ENCODE assay signal across 25 cellular contexts in the genomic region with DNA sequence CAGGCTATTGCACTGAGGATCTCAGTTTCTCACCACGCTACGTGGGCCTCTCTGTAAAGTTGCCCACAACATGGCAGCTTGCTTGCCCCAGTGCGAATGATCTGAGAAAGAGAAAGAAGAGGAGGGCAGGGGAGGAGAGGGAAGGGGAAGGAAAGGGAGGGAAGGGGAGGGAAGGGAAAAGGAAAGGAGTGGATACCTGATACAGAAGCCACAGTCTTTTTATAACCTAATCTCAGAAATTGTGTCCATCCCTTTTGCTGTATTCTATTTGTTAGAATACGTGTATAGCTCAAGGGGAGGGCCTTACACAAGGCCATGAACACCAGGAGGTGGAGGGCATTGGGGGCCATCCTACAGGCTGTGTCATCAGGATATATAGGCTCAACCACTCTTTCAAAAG.
A peak's percentile ranks its signal among the peaks of the same experiment; 100 is the strongest.
DNase-seq lines count a peak whose midpoint lies in the region; ATAC-seq and TF ChIP-seq lines count a peak whose summit lies in the region.
"Had no signal": no experiment of that assay in that cellular context is flagged by ENCODE, and none has a peak within 500 bp of the region (broad histone marks: within the 10 kb centered on the region; RNA-seq: fewer than 3 reads in every experiment).

No MANE protein-coding gene starts in this region.

- H4K20me1 ChIP-seq in IMR-90 (ENCODE audit: insufficient read depth, low read length) = no peaks in the 10 kb centered on the region
- H4K20me1 ChIP-seq: BLaER1 had no signal

- H3K4me2 ChIP-seq in IMR-90 (ENCODE audit: low read depth, low read length) = no peak overlapping the region
- H3K4me2 ChIP-seq: BLaER1 had no signal

- H3K79me1 ChIP-seq in IMR-90 (ENCODE audit: low read depth in 1 of 2, low read length in 2 of 2) = 0 out of 4 replicates have a peak, but pooled peaks cover 0 to 4% of the 10 kb centered on the region in 2 experiments

- peak overlapping the region; percentile 21; the same call in 1 of the 2 replicates for H3K14ac ChIP-seq in IMR-90 (replicated peaks; ENCODE audit: low read depth, low read length)

- no peaks in the 10 kb centered on the region for H3K27me3 ChIP-seq in IMR-90 (ENCODE audit: control insufficient read depth, insufficient read depth, low read length)
- no peaks in the 10 kb centered on the region for H3K27me3 ChIP-seq in esophagus muscularis mucosa
- H3K27me3 ChIP-seq in stomach = no peaks in the 10 kb centered on the region
- H3K27me3 ChIP-seq: BE2C, BLaER1 had no signal

- dilution Hi-C loops in IMR-90 (cut with HindIII; ENCODE audit: low sequenced_read_pairs, unreplicated experiment) = no loop called here

- TF ChIP-seq RAD21 in IMR-90 (IDR thresholded peaks at IDR 0.05; ENCODE audit: low read length) = no peak

- H3K27ac ChIP-seq in HEK293 (ENCODE audit: extremely low read depth, low read depth, low read length) (no peak overlapping the region), IMR-90 (ENCODE audit: insufficient read depth, low read length) (no peak overlapping the region; the same call in 1 of the 2 replicates), esophagus muscularis mucosa (replicated peaks in 1 of 4) (peak overlapping the region in 3 of 4 donors; percentile 73 to 83 (median 83)), stomach (peak overlapping the region; percentile 47 to 72 (median 64))
- H3K27ac ChIP-seq: BLaER1 had no signal

- H3K4ac ChIP-seq in IMR-90 (ENCODE audit: low read depth, low read length) = peak overlapping the region; percentile 90

- H2BK5ac ChIP-seq in IMR-90 (ENCODE audit: low read depth, low read length, poor library complexity, severe bottlenecking) = peak overlapping the region; percentile 13

- TF ChIP-seq EP300 in esophagus muscularis mucosa (IDR thresholded peaks at IDR 0.05) (no peak), stomach (IDR thresholded peaks at IDR 0.05) (no peak)

- in situ Hi-C loops in IMR-90 (cut with MboI; ENCODE audit: low sequenced_read_pairs) = no loop called here

- no TSS peak for BruUV-seq in IMR-90 (replicated peaks; lab: Mats Ljungman, UMichigan)

- DNase-seq in IMR-90 (no peak), esophagus muscularis mucosa (ENCODE audit: extremely low spot score) (no peak), stomach (no peak), dermis blood vessel endothelial cell (no peak)
- no peak for DNase-seq in activated naive CD4-positive, alpha-beta T cell treated with anti-CD3 and anti-CD28 coated beads, Interleukin-2, amount 50 U/mL, for 72 hours (ENCODE audit: low spot score in 2 of 2)
- DNase-seq in activated naive CD4-positive, alpha-beta T cell treated with anti-CD3 and anti-CD28 coated beads, Interleukin-2, amount 50 U/mL, for 16 hours = no peak
- DNase-seq: 8988T; ACHN; BE2C; C1 segment of cervical spinal cord; CD4-positive, alpha-beta memory T cell; CD4-positive, CD25-positive, alpha-beta regulatory T cell; CD8-positive, alpha-beta memory T cell; COR-L47; DMS 273 treated with DMSO at 0.1 percent for 48 hours; DMS153; DMS53; DMS79; DND-41; EL; GDM1 had no signal

- H3K4me3 ChIP-seq in HEK293 (ENCODE audit: low read depth, low read length) (no peak overlapping the region), IMR-90 (ENCODE audit: insufficient read depth, low read depth, low read length) (no peak overlapping the region), esophagus muscularis mucosa (no peak overlapping the region), stomach (no peak overlapping the region)
- H3K4me3 ChIP-seq: BLaER1, GM12878 had no signal

- H3K23ac ChIP-seq in IMR-90 (ENCODE audit: low read depth, low read length) = peak overlapping the region; percentile 42; the same call in 1 of the 2 replicates

- H3K36me3 ChIP-seq in HEK293 (ENCODE audit: control insufficient read depth in 2 of 2, insufficient read depth in 1 of 2, low read length in 2 of 2) (no peaks in the 10 kb centered on the region), IMR-90 (ENCODE audit: control insufficient read depth, insufficient read depth, low read length) (no peaks in the 10 kb centered on the region), esophagus muscularis mucosa (no peaks in the 10 kb centered on the region), stomach (no peaks in the 10 kb centered on the region)
- H3K36me3 ChIP-seq: BE2C, BLaER1 had no signal

- H3K4me1 ChIP-seq in HEK293 (ENCODE audit: control insufficient read depth, insufficient read depth, low read length) = no peaks in the 10 kb centered on the region
- peaks cover 19% of the 10 kb centered on the region for H3K4me1 ChIP-seq in IMR-90 (ENCODE audit: control insufficient read depth, insufficient read depth, low read length)
- H3K4me1 ChIP-seq in esophagus muscularis mucosa = peaks cover 10 to 62% (median 54%) of the 10 kb centered on the region in 4 donors
- peaks cover 14 to 35% (median 20%) of the 10 kb centered on the region in 4 donors for H3K4me1 ChIP-seq in stomach
- H3K4me1 ChIP-seq: BE2C, BLaER1 had no signal

- peak overlapping the region; percentile 67; the same call in 1 of the 3 replicates for H2BK15ac ChIP-seq in IMR-90 (ENCODE audit: low read depth, low read length)

- H3K9me3 ChIP-seq in HEK293 (ENCODE audit: control insufficient read depth, insufficient read depth, low read depth, low read length) = no peaks in the 10 kb centered on the region
- H3K9me3 ChIP-seq in IMR-90 (ENCODE audit: control insufficient read depth, insufficient read depth, low read length) = 0 out of 2 replicates have a peak, but pooled peaks cover 3% of the 10 kb centered on the region
- H3K9me3 ChIP-seq in esophagus muscularis mucosa = peaks cover 0 to 4% (median 2%) of the 10 kb centered on the region in 4 donors
- peaks cover 0 to 6% (median 3%) of the 10 kb centered on the region in 4 donors for H3K9me3 ChIP-seq in stomach
- H3K9me3 ChIP-seq: BE2C had no signal

- peak overlapping the region; percentile 74 for H2AK5ac ChIP-seq in IMR-90 (ENCODE audit: low read depth, low read length)

- H3K9me3 Mint-ChIP-seq in activated naive CD4-positive, alpha-beta T cell treated with anti-CD3 and anti-CD28 coated beads, Interleukin-2, amount 50 U/mL, for 72 hours = peaks cover 10 to 26% of the 10 kb centered on the region in 2 donors

- peaks cover 17 to 25% of the 10 kb centered on the region in 2 donors for H3K36me3 Mint-ChIP-seq in activated naive CD4-positive, alpha-beta T cell treated with anti-CD3 and anti-CD28 coated beads, Interleukin-2, amount 50 U/mL, for 72 hours
- H3K36me3 Mint-ChIP-seq: CD14-positive monocyte had no signal

- intact Hi-C loops in IMR-90 (cut with micrococcal nuclease) = no loop called here
- intact Hi-C loops in esophagus muscularis mucosa (cut with DNase I) = no loop called here
- intact Hi-C loops in stomach (cut with DNase I; ENCODE audit: low total_unique reads) = no loop called here

- H3K9me1 ChIP-seq in IMR-90 (ENCODE audit: insufficient read depth, low read length) = peaks cover 19% of the 10 kb centered on the region

- no peak for ATAC-seq in IMR-90 (ENCODE audit: low read depth)
- ATAC-seq in activated naive CD4-positive, alpha-beta T cell treated with anti-CD3 and anti-CD28 coated beads, Interleukin-2, amount 50 U/mL, for 72 hours = no peak
- ATAC-seq: GM12878 had no signal

- peak overlapping the region; percentile 12 to 56; a peak in 2 of 4 replicates for H4K8ac ChIP-seq in IMR-90 (ENCODE audit: low read depth in 2 of 2, low read length in 2 of 2)

- no peak overlapping the region for H2AFZ ChIP-seq in IMR-90 (replicated peaks; ENCODE audit: low read length, poor library complexity)

- POLR2A ChIA-PET in HEK293 (lab: Yijun Ruan, JAX) = no interaction called here
- POLR2A ChIA-PET in IMR-90 (lab: Charles Lee; ENCODE audit: unreplicated experiment) = interaction anchor here (1.0 kb wide), 1 partner anchor 11 kb away, joined by 4 read pairs; no protein-coding TSS in a partner anchor

- peak overlapping the region; percentile 94 for H2BK20ac ChIP-seq in IMR-90 (ENCODE audit: low read depth, low read length)

- no peak overlapping the region for H2AK9ac ChIP-seq in IMR-90 (replicated peaks; ENCODE audit: low read depth, low read length, poor library complexity)

- TF ChIP-seq CTCF in HEK293 (tag by site-specific recombination; IDR thresholded peaks at IDR 0.05) = no peak
- TF ChIP-seq CTCF in IMR-90 (conservative IDR thresholded peaks at IDR 0.05; ENCODE audit: low read depth, low read length) = no peak
- no peak for TF ChIP-seq CTCF in esophagus muscularis mucosa (IDR thresholded peaks at IDR 0.05)
- no peak for TF ChIP-seq CTCF in stomach (IDR thresholded peaks at IDR 0.05)

- CTCF ChIA-PET in HEK293 (lab: Yijun Ruan, JAX) (interaction anchor here (0.6 kb wide), 1 partner anchor 25 kb away, joined by 5 read pairs; no protein-coding TSS in a partner anchor), IMR-90 (lab: Yijun Ruan, JAX) (no interaction called here)

- H3K9ac ChIP-seq in IMR-90 (ENCODE audit: low read depth, low read length) = no peak overlapping the region
- H3K9ac ChIP-seq: BLaER1 had no signal

- peak overlapping the region; percentile 96 for H4K91ac ChIP-seq in IMR-90 (ENCODE audit: insufficient read depth, low read depth, low read length)

- peak overlapping the region; percentile 97 for H2BK120ac ChIP-seq in IMR-90 (ENCODE audit: low read depth, low read length)

- peak overlapping the region; percentile 89 for H3K18ac ChIP-seq in IMR-90 (ENCODE audit: low read depth, low read length)

- no peak overlapping the region for H4K5ac ChIP-seq in IMR-90 (ENCODE audit: low read depth, low read length)

- 100% methylated on average over 1 of the region's 4 CpGs; no CpG with 5 or more reads in 1 of the 2 experiments for WGBS in IMR-90 (ENCODE audit: extremely low coverage in 2 of 2, insufficient read length in 1 of 2), 2 experiments
- WGBS in esophagus muscularis mucosa = 92% methylated on average over 4 of the region's 4 CpGs
- 97 to 99% (median 98%) methylated on average over 4 of the region's 4 CpGs for WGBS in stomach, 5 donors

- H3K27ac Mint-ChIP-seq in activated naive CD4-positive, alpha-beta T cell treated with anti-CD3 and anti-CD28 coated beads, Interleukin-2, amount 50 U/mL, for 72 hours = no peak overlapping the region
- H3K27ac Mint-ChIP-seq: CD14-positive monocyte; CD4-positive, CD25-positive, alpha-beta regulatory T cell had no signal

- no peak overlapping the region for H3K56ac ChIP-seq in IMR-90 (ENCODE audit: extremely low read depth, insufficient read depth, low read length)

- no peak for TF ChIP-seq POLR2A in IMR-90 (IDR thresholded peaks at IDR 0.05; ENCODE audit: low read depth, low read length)
- no peak for TF ChIP-seq POLR2A in esophagus muscularis mucosa (IDR thresholded peaks at IDR 0.05; ENCODE audit: low read depth)
- TF ChIP-seq POLR2A in stomach (IDR thresholded peaks at IDR 0.05) = no peak

TF ChIP-seq in HEK293, 187 proteins besides CTCF, POLR2A, EP300 and RAD21:
- TF ChIP-seq ZNF350 (tag by site-specific recombination; IDR thresholded peaks at IDR 0.05) = peak; percentile 87
- no peak for TF ChIP-seq GLIS2 (tag by site-specific recombination; IDR thresholded peaks at IDR 0.05)

TF ChIP-seq in IMR-90, 13 proteins besides CTCF, POLR2A, EP300 and RAD21 (continues in another document):
- TF ChIP-seq MAFK (IDR thresholded peaks at IDR 0.05; ENCODE audit: low read depth, low read length) = no peak
- TF ChIP-seq NFE2L2 (IDR thresholded peaks at IDR 0.05; ENCODE audit: low read depth, low read length) = no peak
- no peak for TF ChIP-seq MXI1 (IDR thresholded peaks at IDR 0.05; ENCODE audit: borderline replicate concordance, low read depth, low read length)

Comparison
In these comparisons a context has a peak if more than half of its experiments do, and no peak if none do; other contexts are left out.
1. H3K27ac ChIP-seq: peak in esophagus muscularis mucosa (3 of 4) and stomach (5 of 5); none in HEK293 (single experiment) and IMR-90 (single experiment).